In the genomic region with DNA sequence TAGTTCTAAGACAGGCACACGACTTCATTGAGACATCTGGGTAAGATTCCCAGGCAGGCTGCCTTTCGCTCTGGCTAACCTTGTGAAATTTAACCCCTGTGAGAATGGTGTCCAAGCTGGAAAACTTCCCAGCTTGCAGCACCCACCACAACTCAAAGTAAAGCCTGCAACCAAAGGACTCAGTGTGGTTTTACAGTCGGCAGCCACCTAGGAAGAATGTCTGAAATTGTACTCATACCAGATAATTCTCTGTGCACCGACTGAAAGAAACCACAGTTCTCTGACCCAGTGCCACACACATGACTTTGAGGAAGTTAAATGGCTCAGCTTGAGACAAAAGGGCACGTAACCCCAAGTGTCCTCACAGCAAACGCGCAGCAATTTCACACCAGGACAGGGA, we compare ENCODE assay signal across 8 cellular contexts.
A peak's percentile ranks its signal among the peaks of the same experiment; 100 is the strongest.
DNase-seq lines count a peak whose midpoint lies in the region; ATAC-seq and TF ChIP-seq lines count a peak whose summit lies in the region.

No MANE protein-coding gene starts in this region.

- H3K4me1 ChIP-seq in gastrocnemius medialis = peaks cover 74 to 90% of the 10 kb centered on the region in 2 donors

- TF ChIP-seq POLR2A in gastrocnemius medialis (IDR thresholded peaks at IDR 0.05) = no peak

- peak overlapping the region; percentile 8 to 72 (median 40) for H3K27ac ChIP-seq in gastrocnemius medialis

- H3K9me3 ChIP-seq in gastrocnemius medialis = no peaks in the 10 kb centered on the region

- no peaks in the 10 kb centered on the region for H3K36me3 ChIP-seq in gastrocnemius medialis

- peak overlapping the region in 2 of 4 donors; percentile 1 to 7 for H3K4me3 ChIP-seq in gastrocnemius medialis

- intact Hi-C loops in gastrocnemius medialis (cut with DNase I; ENCODE audit: low total_unique reads) = no loop called here

- TF ChIP-seq CTCF in gastrocnemius medialis (IDR thresholded peaks at IDR 0.05 in 4 of 5, conservative IDR thresholded peaks at IDR 0.05 in 1 of 5) (no peak), GM10266 (IDR thresholded peaks at IDR 0.05; ENCODE audit: control insufficient read depth, insufficient read depth, low read depth, missing control alignments) (no peak)

- no peaks in the 10 kb centered on the region for H3K27me3 ChIP-seq in gastrocnemius medialis

- ATAC-seq in GM21717 (IDR thresholded peaks at IDR 0.05; ENCODE audit: unreplicated experiment) (peak; percentile 71), gastrocnemius medialis (peak; percentile 68 to 85)

- DNase-seq in A172 (ENCODE audit: low spot score) = peak; percentile 93
- peak; percentile 20 for DNase-seq in SIG-M5 (lab: John Stamatoyannopoulos, UW)
- DNase-seq in foreskin melanocyte = peak; percentile 78
- peak; percentile 37 to 71 for DNase-seq in gastrocnemius medialis
- no peak for DNase-seq in NCI-H187 treated with DMSO at 0.1 percent for 48 hours (lab: John Stamatoyannopoulos, UW)
- DNase-seq in stimulated activated CD4-positive, alpha-beta T cell treated with anti-CD3 and anti-CD28 coated beads, Interleukin-15, amount 100 ng/mL, for 24 hours = no peak
- DNase-seq in GM10266 (ENCODE audit: extremely low spot score) = no peak

- in situ Hi-C loops in gastrocnemius medialis (cut with MboI; ENCODE audit: low sequenced_read_pairs in 4 of 4) = no loop called here

Comparison
In these comparisons a context has a peak if more than half of its experiments do, and no peak if none do; other contexts are left out.
1. DNase-seq: peak in A172 (single experiment), SIG-M5 (single experiment), foreskin melanocyte (single experiment) and gastrocnemius medialis (2 of 2); none in NCI-H187 treated with DMSO at 0.1 percent for 48 hours (single experiment), stimulated activated CD4-positive, alpha-beta T cell treated with anti-CD3 and anti-CD28 coated beads, Interleukin-15, amount 100 ng/mL, for 24 hours (single experiment) and GM10266 (single experiment).